In the genomic region with DNA sequence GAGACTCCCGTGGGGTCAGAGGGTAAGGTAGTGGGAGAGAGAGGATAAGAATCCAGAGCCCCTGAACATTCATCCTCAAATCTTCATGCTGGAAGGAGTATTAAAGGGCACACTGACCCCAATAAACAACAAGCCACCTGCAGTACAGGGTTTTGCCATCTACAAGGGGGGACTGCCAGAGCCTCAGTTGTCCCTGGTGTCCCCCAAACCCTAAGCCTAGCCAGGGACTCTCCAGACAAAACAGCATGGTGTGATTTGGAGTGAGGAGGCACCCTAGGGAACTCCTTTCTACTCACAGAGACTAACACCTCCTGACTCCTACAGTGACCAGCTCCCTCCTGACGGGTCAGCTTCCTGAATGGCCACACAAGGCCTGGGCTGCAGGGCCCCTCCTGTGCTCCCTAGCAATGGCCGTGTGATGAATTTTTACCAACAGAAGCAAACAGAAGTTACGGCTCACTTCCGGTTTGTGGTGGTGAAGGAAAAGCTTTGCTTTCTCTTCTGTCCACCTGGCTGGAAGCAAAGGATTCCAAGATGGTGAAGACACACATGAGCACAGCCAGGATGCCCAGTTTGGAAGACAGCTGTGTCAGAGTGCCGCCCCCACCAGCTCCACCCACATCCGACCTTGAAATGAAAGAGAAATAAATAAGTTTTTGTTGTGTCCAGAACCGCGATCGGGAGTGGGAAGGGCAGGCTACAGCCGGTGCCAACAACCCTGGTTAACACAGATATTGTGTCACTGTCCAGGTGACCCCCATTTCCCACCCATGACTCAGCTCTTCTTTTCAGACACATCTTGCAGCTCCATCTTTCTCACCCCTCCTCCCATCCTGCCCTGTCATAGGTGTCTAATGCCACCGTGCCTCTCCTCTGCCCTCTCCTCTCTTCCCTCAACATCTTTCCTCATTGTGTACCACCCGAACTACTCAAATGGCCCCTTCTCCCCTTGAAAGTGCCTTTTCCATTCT, we compare ENCODE assay signal across 8 cellular contexts.
DNase-seq lines count a peak whose midpoint lies in the region; ATAC-seq and TF ChIP-seq lines count a peak whose summit lies in the region.

No MANE protein-coding gene starts in this region.

- no peak for ATAC-seq in left ventricle myocardium superior
- peak; percentile 40 for ATAC-seq in T-helper 17 cell

- no peak for TF ChIP-seq EP300 in transverse colon (IDR thresholded peaks at IDR 0.05; ENCODE audit: low read depth)

- H3K4me3 ChIP-seq in cardiac muscle cell (no peak overlapping the region), fibroblast of pulmonary artery (replicated peaks; ENCODE audit: low read depth, low read length) (no peak overlapping the region), transverse colon (peak overlapping the region in 3 of 4 donors; percentile 10 to 28 (median 21))

- H3K9me3 ChIP-seq in cardiac muscle cell (ENCODE audit: low read depth) (no peaks in the 10 kb centered on the region), T-helper 17 cell (ENCODE audit: control insufficient read depth, low read length, poor library complexity, severe bottlenecking) (no peaks in the 10 kb centered on the region), transverse colon (no peaks in the 10 kb centered on the region)

- in situ Hi-C loops in transverse colon (cut with MboI; ENCODE audit: low pct_ligation_motif_present in 1 of 4, low pct_unique_long_range_greater_than_20kb in 1 of 4, low sequenced_read_pairs in 3 of 4) = no loop called here

- WGBS in transverse colon (ENCODE audit: low coverage in 1 of 2), 2 donors = 31 to 47% methylated on average over 11 to 13 of the region's 13 CpGs

- no peak for TF ChIP-seq POLR2A in transverse colon (IDR thresholded peaks at IDR 0.05)

- no peaks in the 10 kb centered on the region for H3K36me3 Mint-ChIP-seq in T-helper 17 cell (ENCODE audit: low read depth)

- H3K27me3 Mint-ChIP-seq in T-helper 17 cell = peaks cover 9% of the 10 kb centered on the region

- H3K4me1 ChIP-seq in cardiac muscle cell (ENCODE audit: low read depth) (peaks cover 35% of the 10 kb centered on the region), transverse colon (no peaks in the 10 kb centered on the region)

- peak overlapping the region; percentile 39 for H3K27ac Mint-ChIP-seq in T-helper 17 cell

- H3K27me3 ChIP-seq in cardiac muscle cell (no peaks in the 10 kb centered on the region), transverse colon (no peaks in the 10 kb centered on the region)

- TF ChIP-seq CTCF in cardiac muscle cell (IDR thresholded peaks at IDR 0.05; ENCODE audit: low read depth, low read length) = no peak
- no peak for TF ChIP-seq CTCF in fibroblast of pulmonary artery (IDR thresholded peaks at IDR 0.05; ENCODE audit: low read length, missing control alignments)
- TF ChIP-seq CTCF in transverse colon (IDR thresholded peaks at IDR 0.05) = no peak

- H3K36me3 ChIP-seq in cardiac muscle cell (no peaks in the 10 kb centered on the region), transverse colon (no peaks in the 10 kb centered on the region)

- H3K27ac ChIP-seq in cardiac muscle cell (peak overlapping the region; percentile 50), transverse colon (no peak overlapping the region)

- intact Hi-C loops in left ventricle myocardium superior (cut with micrococcal nuclease) = no loop called here
- intact Hi-C loops in transverse colon (cut with DNase I; ENCODE audit: low total_unique reads) = loop anchor here (10.0 kb wide), 1 partner anchor 958 kb away; no protein-coding TSS in a partner anchor

- peaks cover 19% of the 10 kb centered on the region for H3K4me1 Mint-ChIP-seq in T-helper 17 cell

- peak in 1 of 2 donors; percentile 28 for DNase-seq in cardiac muscle cell (ENCODE audit: low read depth in 1 of 2, low spot score in 1 of 2)
- DNase-seq in left ventricle myocardium superior = no peak
- DNase-seq in T-helper 17 cell = no peak
- peak; percentile 39 for DNase-seq in fibroblast of pulmonary artery (ENCODE audit: low read depth)
- peak; percentile 17 for DNase-seq in transverse colon
- DNase-seq in activated gamma-delta T cell treated with Interleukin-2 at 50 U/mL for 16 hours = no peak
- no peak for DNase-seq in NCI-H748 (lab: John Stamatoyannopoulos, UW; ENCODE audit: unreplicated experiment)
- no peak for DNase-seq in COLO668 (lab: John Stamatoyannopoulos, UW; ENCODE audit: unreplicated experiment)

- H3K4me3 Mint-ChIP-seq in T-helper 17 cell = peak overlapping the region; percentile 91

Comparison
In these comparisons a context has a peak if more than half of its experiments do, and no peak if none do; other contexts are left out.
1. DNase-seq: peak in fibroblast of pulmonary artery (single experiment) and transverse colon (single experiment); none in left ventricle myocardium superior (single experiment), T-helper 17 cell (0 of 3), activated gamma-delta T cell treated with Interleukin-2 at 50 U/mL for 16 hours (single experiment), NCI-H748 (single experiment) and COLO668 (single experiment).
2. H3K4me3 ChIP-seq: peak in transverse colon (3 of 4); none in cardiac muscle cell (single experiment) and fibroblast of pulmonary artery (single experiment).